ENCODE assay signal across 8 cellular contexts in the genomic region with DNA sequence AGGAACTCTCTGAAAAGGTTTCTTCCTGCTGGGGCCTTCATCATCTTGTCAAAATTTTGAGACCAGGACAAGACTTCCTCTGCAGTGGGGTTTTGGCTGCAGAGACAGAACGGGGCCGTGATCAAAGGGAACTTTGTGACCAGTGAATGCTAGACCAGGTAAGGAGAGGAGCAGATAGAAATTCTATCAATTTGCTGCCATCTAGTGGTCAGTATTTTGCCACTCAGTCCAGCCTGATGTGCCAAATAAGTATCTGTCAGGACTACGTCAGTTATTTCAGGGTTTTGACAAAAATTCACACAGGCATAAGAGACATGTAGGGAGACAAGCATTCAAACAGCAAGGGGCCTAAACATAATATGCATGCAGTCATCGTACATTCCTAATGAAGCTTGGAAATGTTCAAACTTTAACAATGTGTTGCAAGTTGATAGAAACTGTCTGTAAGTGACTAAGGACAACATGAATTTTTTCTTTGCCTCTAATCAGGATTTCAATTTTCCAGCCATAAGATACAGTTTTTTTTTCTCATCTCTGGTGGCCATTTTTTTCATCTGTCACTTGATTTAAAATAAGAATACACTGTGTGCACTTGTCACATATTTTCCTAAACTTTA. TPM values are rescaled to one million over a fixed set of nuclear protein-coding genes. Genes with fewer than 3 reads are reported as not detected.
DNase-seq lines count a peak whose midpoint lies in the region; ATAC-seq, FAIRE-seq and TF ChIP-seq lines count a peak whose summit lies in the region.

No MANE protein-coding gene starts in this region.

- no peaks in the 10 kb centered on the region for H3K9me3 Mint-ChIP-seq in T-helper 2 cell treated with Interferon-gamma antibody and Interleukin-4, amounts not matched to agents 5 μg/mL and 100 μg/mL, for 36 hours

- no peak overlapping the region for H3K4me3 Mint-ChIP-seq in T-helper 2 cell treated with Interferon-gamma antibody and Interleukin-4, amounts not matched to agents 5 μg/mL and 100 μg/mL, for 36 hours

- no TSS peak for BruUV-seq in mammary epithelial cell (replicated peaks; lab: Mats Ljungman, UMichigan)

- CTCF ChIA-PET in mammary epithelial cell (lab: Charles Lee; ENCODE audit: low non-redundant PET): no interaction called here

- no peaks in the 10 kb centered on the region for H3K9me3 ChIP-seq in mammary epithelial cell (replicated peaks; ENCODE audit: insufficient read depth, low read length)

- intact Hi-C loops in mammary epithelial cell (cut with micrococcal nuclease): loop anchor here (1.0 to 5.0 kb wide), 3 partner anchors 71 to 277 kb away; no protein-coding TSS in a partner anchor

- no peaks in the 10 kb centered on the region for H4K20me1 ChIP-seq in mammary epithelial cell (ENCODE audit: insufficient read depth, low read length)

- no peaks in the 10 kb centered on the region for H3K36me3 Mint-ChIP-seq in T-helper 2 cell treated with Interferon-gamma antibody and Interleukin-4, amounts not matched to agents 5 μg/mL and 100 μg/mL, for 36 hours (ENCODE audit: low read depth)

- 8% methylated on average over 4 of the region's 4 CpGs for WGBS in mammary epithelial cell (ENCODE audit: low coverage, missing lambda C conversion rate)

- TF ChIP-seq CTCF in mammary epithelial cell (conservative IDR thresholded peaks at IDR 0.05 in 1 of 2, IDR thresholded peaks at IDR 0.05 in 1 of 2; ENCODE audit: extremely low read depth in 1 of 2, insufficient read depth in 1 of 2, low read depth in 1 of 2, low read length in 2 of 2): peak; percentile 78 to 79

- no peak overlapping the region for H2AFZ ChIP-seq in mammary epithelial cell (ENCODE audit: low read depth, low read length)

- in situ Hi-C loops in mammary epithelial cell (cut with MboI; ENCODE audit: low sequenced_read_pairs in 2 of 2): loop anchor here in 1 of 2 donors (25.0 kb wide), 1 partner anchor 488 kb away; no protein-coding TSS in a partner anchor

- H3K27ac Mint-ChIP-seq in T-helper 2 cell treated with Interferon-gamma antibody and Interleukin-4, amounts not matched to agents 5 μg/mL and 100 μg/mL, for 36 hours: no peak overlapping the region

- no peaks in the 10 kb centered on the region for H3K36me3 ChIP-seq in mammary epithelial cell (ENCODE audit: insufficient read depth, low read length)

- H3K4me1 Mint-ChIP-seq in T-helper 2 cell treated with Interferon-gamma antibody and Interleukin-4, amounts not matched to agents 5 μg/mL and 100 μg/mL, for 36 hours (ENCODE audit: low read depth): peaks cover 1% of the 10 kb centered on the region

- H3K27ac ChIP-seq in mammary epithelial cell (ENCODE audit: insufficient read depth, low read depth, low read length): no peak overlapping the region

- H3K9ac ChIP-seq in mammary epithelial cell (ENCODE audit: insufficient read depth, low read length): no peak overlapping the region

- peaks cover 29% of the 10 kb centered on the region for H3K27me3 Mint-ChIP-seq in T-helper 2 cell treated with Interferon-gamma antibody and Interleukin-4, amounts not matched to agents 5 μg/mL and 100 μg/mL, for 36 hours (ENCODE audit: low read depth)

- H3K4me3 ChIP-seq in mammary epithelial cell (replicated peaks in 1 of 3; ENCODE audit: insufficient read depth in 1 of 3, low read depth in 2 of 3, low read length in 3 of 3): no peak overlapping the region

- ATAC-seq in GM18517 (IDR thresholded peaks at IDR 0.05; ENCODE audit: unreplicated experiment): peak; percentile 98
- peak; percentile 99 for ATAC-seq in HG02870 (IDR thresholded peaks at IDR 0.05; ENCODE audit: unreplicated experiment)

- H3K79me2 ChIP-seq in mammary epithelial cell (ENCODE audit: insufficient read depth, low read length): no peaks in the 10 kb centered on the region

- H3K4me1 ChIP-seq in mammary epithelial cell (ENCODE audit: insufficient read depth, low read length): no peaks in the 10 kb centered on the region

- DNase-seq in AML-193 (lab: John Stamatoyannopoulos, UW) (peak; percentile 71 to 79), NCI-H1105 (lab: John Stamatoyannopoulos, UW) (peak; percentile 58), mammary epithelial cell (peak; percentile 54)
- peak; percentile 23 for DNase-seq in T-helper 2 cell treated with Interferon-gamma antibody and Interleukin-4, amounts not matched to agents 5 μg/mL and 100 μg/mL, for 36 hours (ENCODE audit: low spot score)
- peak; percentile 55 for DNase-seq in stimulated activated CD4-positive, alpha-beta T cell treated with anti-CD3 and anti-CD28 coated beads, Interleukin-4, amount 100 ng/mL, for 24 hours

- FAIRE-seq in islet of Langerhans (lab: Jason Lieb, UNC): peak; percentile 82

- dilution Hi-C loops in mammary epithelial cell (cut with HindIII; ENCODE audit: low sequenced_read_pairs): no loop called here

- H3K27me3 ChIP-seq in mammary epithelial cell (ENCODE audit: insufficient read depth, low read length): no peaks in the 10 kb centered on the region

- no peak overlapping the region for H3K4me2 ChIP-seq in mammary epithelial cell (ENCODE audit: insufficient read depth, low read depth, low read length)

RNA-seq across cellular contexts. Expression of a gene that starts 22.0 kb away (rescaled TPM):
- 10 to 100 TPM; 15.2 to 27.0 TPM for total RNA-seq in mammary epithelial cell
- polyA plus RNA-seq in mammary epithelial cell: 11.9 TPM
- polyA minus RNA-seq in mammary epithelial cell: 8.2 TPM

RNA-seq across cellular contexts. Expression of a gene that starts 41.7 kb away (rescaled TPM):
- 10 to 100 TPM in 1 of 2 donors, 1 to 10 TPM in 1; 2.2 to 18.9 TPM for total RNA-seq in mammary epithelial cell
- 14.4 TPM for polyA plus RNA-seq in mammary epithelial cell
- polyA minus RNA-seq in mammary epithelial cell: 8.9 TPM

Comparison
In these comparisons a context has a peak if more than half of its experiments do, and no peak if none do; other contexts are left out.
1. DNase-seq: peak in every context shown above with its lines; median percentile 75 in AML-193; 58 in NCI-H1105; 55 in stimulated activated CD4-positive, alpha-beta T cell treated with anti-CD3 and anti-CD28 coated beads, Interleukin-4, amount 100 ng/mL, for 24 hours; 54 in mammary epithelial cell; 23 in T-helper 2 cell treated with Interferon-gamma antibody and Interleukin-4, amounts not matched to agents 5 μg/mL and 100 μg/mL, for 36 hours.